In the genomic region with DNA sequence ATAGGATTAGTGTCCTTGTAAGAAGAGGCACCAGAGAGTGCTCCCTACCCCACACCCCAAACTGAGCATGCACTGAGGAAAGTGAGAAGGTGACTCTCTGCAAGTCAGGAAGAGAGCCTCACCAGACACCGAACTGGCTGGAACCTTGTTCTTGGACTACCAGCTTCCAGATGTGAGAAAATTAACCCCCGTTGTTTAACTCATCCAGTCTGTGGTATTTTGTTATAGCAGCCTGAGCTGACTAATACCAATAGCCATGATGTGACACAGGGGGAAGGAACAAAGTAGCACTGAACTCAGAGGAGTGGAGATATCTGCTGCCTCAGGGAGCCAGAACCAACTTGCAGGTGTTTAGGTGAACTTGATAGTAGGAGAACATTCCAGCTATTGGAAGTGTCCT, we compare ENCODE assay signal across 1 cellular context.
TF ChIP-seq lines count a peak whose summit lies in the region.

No MANE protein-coding gene starts in this region.

TF ChIP-seq in HepG2, 621 proteins besides CTCF, POLR2A, EP300 and RAD21 (continued from another document):
- TF ChIP-seq, protein P1, sequence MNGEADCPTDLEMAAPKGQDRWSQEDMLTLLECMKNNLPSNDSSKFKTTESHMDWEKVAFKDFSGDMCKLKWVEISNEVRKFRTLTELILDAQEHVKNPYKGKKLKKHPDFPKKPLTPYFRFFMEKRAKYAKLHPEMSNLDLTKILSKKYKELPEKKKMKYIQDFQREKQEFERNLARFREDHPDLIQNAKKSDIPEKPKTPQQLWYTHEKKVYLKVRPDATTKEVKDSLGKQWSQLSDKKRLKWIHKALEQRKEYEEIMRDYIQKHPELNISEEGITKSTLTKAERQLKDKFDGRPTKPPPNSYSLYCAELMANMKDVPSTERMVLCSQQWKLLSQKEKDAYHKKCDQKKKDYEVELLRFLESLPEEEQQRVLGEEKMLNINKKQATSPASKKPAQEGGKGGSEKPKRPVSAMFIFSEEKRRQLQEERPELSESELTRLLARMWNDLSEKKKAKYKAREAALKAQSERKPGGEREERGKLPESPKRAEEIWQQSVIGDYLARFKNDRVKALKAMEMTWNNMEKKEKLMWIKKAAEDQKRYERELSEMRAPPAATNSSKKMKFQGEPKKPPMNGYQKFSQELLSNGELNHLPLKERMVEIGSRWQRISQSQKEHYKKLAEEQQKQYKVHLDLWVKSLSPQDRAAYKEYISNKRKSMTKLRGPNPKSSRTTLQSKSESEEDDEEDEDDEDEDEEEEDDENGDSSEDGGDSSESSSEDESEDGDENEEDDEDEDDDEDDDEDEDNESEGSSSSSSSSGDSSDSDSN (CRISPR knock-in tag; IDR thresholded peaks at IDR 0.05) = no peak
- no peak for TF ChIP-seq CC2D1A (CRISPR knock-in tag; IDR thresholded peaks at IDR 0.05)
